Comparison of ENCODE assay signal across 18 cellular contexts in the genomic region with DNA sequence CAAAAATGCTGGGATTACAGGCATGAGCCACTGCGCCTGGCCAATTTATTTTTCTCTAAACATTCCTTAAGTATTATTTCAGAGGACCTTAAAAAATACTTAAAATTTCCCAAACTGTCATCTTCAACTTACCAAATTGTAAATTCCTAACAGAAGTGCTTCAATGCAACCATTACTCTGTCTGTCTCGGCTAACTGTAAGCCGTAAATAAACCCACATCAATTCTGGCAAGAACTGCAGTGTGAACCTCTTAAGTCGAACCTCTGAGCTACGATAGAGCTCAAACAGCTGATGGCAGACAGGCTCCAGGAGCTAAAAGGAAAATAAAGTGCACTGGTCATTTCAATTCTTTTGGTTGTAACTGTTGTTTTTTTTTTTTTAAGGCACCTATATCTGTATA. TPM values are rescaled to one million over a fixed set of nuclear protein-coding genes. Genes with fewer than 3 reads are reported as not detected.
A peak's percentile ranks its signal among the peaks of the same experiment; 100 is the strongest.
DNase-seq lines count a peak whose midpoint lies in the region; ATAC-seq and TF ChIP-seq lines count a peak whose summit lies in the region.
"Had no signal": no experiment of that assay in that cellular context is flagged by ENCODE, and none has a peak within 500 bp of the region (broad histone marks: within the 10 kb centered on the region; RNA-seq: fewer than 3 reads in every experiment).

No MANE protein-coding gene starts in this region.

- no peaks in the 10 kb centered on the region for H3K4me1 ChIP-seq in endodermal cell (ENCODE audit: control insufficient read depth, insufficient read depth, low read length)
- no peaks in the 10 kb centered on the region for H3K4me1 ChIP-seq in neural progenitor cell

- no peaks in the 10 kb centered on the region for H3K4me1 Mint-ChIP-seq in endodermal cell
- no peaks in the 10 kb centered on the region for H3K4me1 Mint-ChIP-seq in neural progenitor cell
- H3K4me1 Mint-ChIP-seq: GM23338, H9 had no signal

- H3K9me3 ChIP-seq in endodermal cell (ENCODE audit: control insufficient read depth, low read length) = no peaks in the 10 kb centered on the region
- H3K9me3 ChIP-seq in neural progenitor cell (ENCODE audit: low read depth) = no peaks in the 10 kb centered on the region

- no peak overlapping the region for H3K27ac ChIP-seq in endodermal cell (ENCODE audit: low read depth, low read length)
- H3K27ac ChIP-seq in neural progenitor cell = peak overlapping the region; percentile 7

- H3K4me3 Mint-ChIP-seq in endodermal cell (no peak overlapping the region), neural progenitor cell (no peak overlapping the region)
- H3K4me3 Mint-ChIP-seq: CD4-positive, alpha-beta memory T cell; GM23338; H9 had no signal

- H3K27me3 ChIP-seq in endodermal cell (ENCODE audit: control insufficient read depth, insufficient read depth, low read length, poor library complexity, severe bottlenecking) (no peaks in the 10 kb centered on the region), neural progenitor cell (no peaks in the 10 kb centered on the region)

- H3K36me3 Mint-ChIP-seq in endodermal cell (ENCODE audit: low read depth) = peaks cover 23% of the 10 kb centered on the region
- H3K36me3 Mint-ChIP-seq in neural progenitor cell = no peaks in the 10 kb centered on the region

- H3K36me3 ChIP-seq in endodermal cell (ENCODE audit: control insufficient read depth, insufficient read depth, low read length) = peaks cover 18% of the 10 kb centered on the region
- no peaks in the 10 kb centered on the region for H3K36me3 ChIP-seq in neural progenitor cell

- H3K27me3 Mint-ChIP-seq in endodermal cell (ENCODE audit: insufficient read depth) (no peaks in the 10 kb centered on the region), neural progenitor cell (ENCODE audit: insufficient read depth, low read depth) (no peaks in the 10 kb centered on the region)
- H3K27me3 Mint-ChIP-seq: CD4-positive, alpha-beta memory T cell had no signal

- no peak overlapping the region for H3K9ac ChIP-seq in endodermal cell (ENCODE audit: extremely low read depth, low read length, poor library complexity, severe bottlenecking)
- H3K9ac ChIP-seq in neural progenitor cell = no peak overlapping the region

- ATAC-seq in left cardiac atrium (peak; percentile 58 to 82), GM18505 (IDR thresholded peaks at IDR 0.05; ENCODE audit: unreplicated experiment) (no peak)
- ATAC-seq: GM12878, GM23338, HCT116 had no signal

- TF ChIP-seq CTCF in endodermal cell (conservative IDR thresholded peaks at IDR 0.05) = no peak
- no peak for TF ChIP-seq CTCF in neural progenitor cell (IDR thresholded peaks at IDR 0.05)

- H3K4me3 ChIP-seq in endodermal cell (ENCODE audit: low read length) (no peak overlapping the region), neural progenitor cell (no peak overlapping the region)
- H3K4me3 ChIP-seq: GM12878, GM23338 had no signal

- WGBS in endodermal cell (ENCODE audit: insufficient coverage in 1 of 2, insufficient read length in 1 of 2), 2 experiments = 96 to 98% methylated on average over 4 to 5 of the region's 5 CpGs

- DNase-seq in EH (ENCODE audit: low read depth) (peak; percentile 57), endodermal cell (no peak), left cardiac atrium (no peak), neural progenitor cell (ENCODE audit: low spot score) (no peak)
- no peak for DNase-seq in activated CD4-positive, CD25-positive, alpha-beta regulatory T cell treated with anti-CD3 and anti-CD28 coated beads, Interleukin-2, amount 50 U/mL, for 72 hours
- DNase-seq: C1 segment of cervical spinal cord; Calu3; CD4-positive, alpha-beta memory T cell; COR-L47; DMS53; DND-41; EL; GDM1; H9 had no signal

- H3K79me2 ChIP-seq in neural progenitor cell (ENCODE audit: low read depth) = no peaks in the 10 kb centered on the region

- H3K27ac Mint-ChIP-seq in endodermal cell (peak overlapping the region; percentile 7), neural progenitor cell (no peak overlapping the region)
- H3K27ac Mint-ChIP-seq: CD4-positive, alpha-beta memory T cell; GM23338; H9 had no signal

- intact Hi-C loops in left cardiac atrium (cut with DNase I) = no loop called here

- no peak for TF ChIP-seq POLR2A in GM18505 (IDR thresholded peaks at IDR 0.05; ENCODE audit: borderline replicate concordance, extremely low read depth, insufficient read depth, insufficient read length)

- no peaks in the 10 kb centered on the region for H4K20me1 ChIP-seq in neural progenitor cell (ENCODE audit: low read depth)

- no peaks in the 10 kb centered on the region for H3F3A ChIP-seq in neural progenitor cell (ENCODE audit: low read depth)

- no peak overlapping the region for H2AFZ ChIP-seq in neural progenitor cell (replicated peaks)
- H2AFZ ChIP-seq: GM23338 had no signal

- no peak overlapping the region for H3K4me2 ChIP-seq in neural progenitor cell
- H3K4me2 ChIP-seq: GM23338 had no signal

- H3K9me3 Mint-ChIP-seq in endodermal cell (no peaks in the 10 kb centered on the region), neural progenitor cell (no peaks in the 10 kb centered on the region)
- H3K9me3 Mint-ChIP-seq: CD4-positive, alpha-beta memory T cell; GM23338; H9 had no signal

RNA-seq across cellular contexts. Expression of gene ORC2, which starts 53.4 kb away (rescaled TPM):
- total RNA-seq in endodermal cell (100 to 1,000 TPM in 1 of 2 donors, 10 to 100 TPM in 1; 68.9 to 129 TPM), left cardiac atrium (10 to 100 TPM; 21.1 to 27.1 TPM), neural progenitor cell (ENCODE audit: low replicate concordance) (48.1 and 75.4 TPM in 2 replicates)
- 30.5 TPM for polyA plus RNA-seq in endodermal cell (2013, experiment 1 of 2)
- 35.3 TPM for polyA plus RNA-seq in endodermal cell (2013, experiment 2 of 2)

RNA-seq across cellular contexts. Expression of gene HYCC2, which starts 54.6 kb away (rescaled TPM):
- total RNA-seq in endodermal cell (10 to 100 TPM; 18.8 to 47.6 TPM), left cardiac atrium (10 to 100 TPM; 15.2 to 17.9 TPM), neural progenitor cell (ENCODE audit: low replicate concordance) (6.8 and 9.1 TPM in 2 replicates)
- polyA plus RNA-seq in endodermal cell (2013, experiment 1 of 2) = 7.6 TPM
- 7.5 TPM for polyA plus RNA-seq in endodermal cell (2013, experiment 2 of 2)

RNA-seq across cellular contexts. Expression of gene NDUFB3, which starts 54.9 kb away (rescaled TPM):
- 100 to 1,000 TPM in 1 of 2 donors, 10 to 100 TPM in 1; 82.3 to 163 TPM for total RNA-seq in endodermal cell
- polyA plus RNA-seq in endodermal cell (2013, experiment 1 of 2) = 95.5 TPM
- 101 TPM for polyA plus RNA-seq in endodermal cell (2013, experiment 2 of 2)
- 100 to 1,000 TPM; 325 to 342 TPM for total RNA-seq in left cardiac atrium
- 50.1 and 125 TPM in 2 replicates for total RNA-seq in neural progenitor cell (ENCODE audit: low replicate concordance)
